10 cellular contexts compared by ENCODE assay signal in genomic region chr7:48140001-48140681, GRCh38. TPM values are rescaled to one million over a fixed set of nuclear protein-coding genes. Genes with fewer than 3 reads are reported as not detected.
DNase-seq lines count a peak whose midpoint lies in the region; ATAC-seq and TF ChIP-seq lines count a peak whose summit lies in the region.
"Had no signal": no experiment of that assay in that cellular context is flagged by ENCODE, and none has a peak within 500 bp of the region (broad histone marks: within the 10 kb centered on the region; RNA-seq: fewer than 3 reads in every experiment).

No MANE protein-coding gene starts in this region.

- WGBS in suprapubic skin, result 61% methylated on average over 7 of the region's 7 CpGs

- H3K4me1 ChIP-seq in suprapubic skin, result peaks cover 8% of the 10 kb centered on the region

- ATAC-seq in effector memory CD8-positive, alpha-beta T cell (replicated peaks), result no peak
- ATAC-seq in HG02885 (IDR thresholded peaks at IDR 0.05; ENCODE audit: poor library complexity, unreplicated experiment) (no peak), GM18511 (IDR thresholded peaks at IDR 0.05; ENCODE audit: unreplicated experiment) (no peak)

- TF ChIP-seq EP300 in suprapubic skin (IDR thresholded peaks at IDR 0.05), result no peak

- peak overlapping the region; percentile 18 for H3K4me3 ChIP-seq in suprapubic skin
- H3K4me3 ChIP-seq: sigmoid colon had no signal

- peaks cover 6 to 33% of the 10 kb centered on the region in 2 donors for H3K27me3 Mint-ChIP-seq in effector memory CD8-positive, alpha-beta T cell

- no peak for TF ChIP-seq CTCF in suprapubic skin (IDR thresholded peaks at IDR 0.05)

- H3K4me3 Mint-ChIP-seq in effector memory CD8-positive, alpha-beta T cell, result no peak overlapping the region

- H3K9me3 Mint-ChIP-seq in effector memory CD8-positive, alpha-beta T cell, result no peaks in the 10 kb centered on the region

- peak; percentile 29 for DNase-seq in NOMO-1 treated with DMSO at 0.1 percent for 48 hours (lab: John Stamatoyannopoulos, UW; ENCODE audit: unreplicated experiment)
- no peak for DNase-seq in NOMO-1 treated with dmso at 0.1 percent for 144 hours (lab: John Stamatoyannopoulos, UW; ENCODE audit: unreplicated experiment)
- DNase-seq in RPMI7951 (ENCODE audit: low read depth), result peak; percentile 65
- DNase-seq in fibroblast of peridontal ligament (ENCODE audit: extremely low read depth), result peak; percentile 12
- DNase-seq in suprapubic skin (ENCODE audit: low spot score in 2 of 2), result no peak
- no peak for DNase-seq in effector memory CD8-positive, alpha-beta T cell
- DNase-seq: activated effector memory CD4-positive, alpha-beta T cell treated with Interleukin-2 at 50 U/mL for 16 hours; sigmoid colon had no signal

- H3K36me3 Mint-ChIP-seq in effector memory CD8-positive, alpha-beta T cell (ENCODE audit: insufficient read depth), result no peaks in the 10 kb centered on the region

- H3K4me1 Mint-ChIP-seq in effector memory CD8-positive, alpha-beta T cell (ENCODE audit: low read depth in 2 of 2), result peaks cover 5 to 8% of the 10 kb centered on the region in 2 donors

- H3K27me3 ChIP-seq in suprapubic skin, result no peaks in the 10 kb centered on the region
- H3K27me3 ChIP-seq: sigmoid colon had no signal

- no peak for TF ChIP-seq POLR2A in suprapubic skin (IDR thresholded peaks at IDR 0.05)

- no peak overlapping the region for H3K27ac Mint-ChIP-seq in effector memory CD8-positive, alpha-beta T cell

- H3K27ac ChIP-seq in suprapubic skin, result no peak overlapping the region
- H3K27ac ChIP-seq: sigmoid colon had no signal

- no peaks in the 10 kb centered on the region for H3K9me3 ChIP-seq in suprapubic skin

- no peaks in the 10 kb centered on the region for H3K36me3 ChIP-seq in suprapubic skin
- H3K36me3 ChIP-seq: sigmoid colon had no signal

RNA-seq across cellular contexts. Expression of gene ABCA13, which starts 31.1 kb away (rescaled TPM):
- 0.10 and 0.48 TPM in 2 replicates for total RNA-seq in RPMI7951 (2014; rRNA removed; shearing (Covaris generic))
- 1 to 10 TPM in 3 of 4 donors, under 1 TPM in 1; 0.64 to 4.7 (median 2.6) TPM for total RNA-seq in suprapubic skin

RNA-seq across cellular contexts. Expression of gene UPP1, which starts 51.1 kb away (rescaled TPM):
- total RNA-seq in RPMI7951 (2014; rRNA removed; shearing (Covaris generic)), result 39.0 and 69.2 TPM in 2 replicates
- total RNA-seq in suprapubic skin, result 10 to 100 TPM in 1 of 4 donors, 1 to 10 TPM in 3; 2.2 to 11.9 (median 4.2) TPM

Comparison
In these comparisons a context has a peak if more than half of its experiments do, and no peak if none do; other contexts are left out.
1. DNase-seq: peak in NOMO-1 treated with DMSO at 0.1 percent for 48 hours (single experiment), RPMI7951 (single experiment) and fibroblast of peridontal ligament (single experiment); none in NOMO-1 treated with dmso at 0.1 percent for 144 hours (single experiment), suprapubic skin (0 of 2) and effector memory CD8-positive, alpha-beta T cell (0 of 3).